ENCODE assay signal across 8 cellular contexts in the genomic region with DNA sequence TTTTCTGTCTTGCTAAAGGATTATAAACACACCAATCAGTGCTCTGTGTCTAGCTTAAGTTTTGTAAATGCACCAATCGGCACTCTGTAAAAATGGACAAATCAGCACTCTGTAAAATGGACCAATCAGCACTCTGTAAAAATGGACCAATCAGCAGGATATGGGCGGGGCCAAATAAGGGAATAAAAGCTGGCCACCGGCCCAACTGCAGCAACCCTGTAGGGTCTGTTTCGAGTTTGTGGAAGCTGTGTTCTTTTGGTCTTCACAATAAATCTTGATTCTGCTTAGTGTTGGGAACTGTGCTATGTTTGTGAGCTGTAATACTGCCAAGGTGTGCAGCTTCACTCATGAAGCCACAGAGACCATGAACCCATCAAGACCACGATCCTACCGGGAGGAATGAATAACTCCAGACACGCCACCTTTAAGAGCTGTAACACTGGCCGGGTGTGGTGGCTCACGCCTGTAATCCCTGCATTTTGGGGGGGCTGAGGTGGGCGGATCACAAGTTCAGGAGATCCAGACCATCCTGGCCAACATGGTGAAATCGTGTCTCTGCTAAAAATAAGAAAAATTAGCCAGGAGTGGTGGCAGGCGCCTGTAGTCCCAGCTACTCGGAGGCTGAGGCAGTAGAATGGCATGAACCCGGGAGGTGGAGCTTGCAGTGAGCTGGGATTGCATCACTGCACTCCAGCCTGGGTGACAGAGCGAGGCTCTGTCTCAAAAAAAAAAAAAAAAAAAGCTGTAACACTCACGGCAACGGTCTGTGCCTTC.
A peak's percentile ranks its signal among the peaks of the same experiment; 100 is the strongest.
DNase-seq lines count a peak whose midpoint lies in the region; ATAC-seq and TF ChIP-seq lines count a peak whose summit lies in the region.
"Not testable (repeated sequence)": the region's sequence is repeated elsewhere in the genome, so short reads cannot be mapped to it uniquely, and the experiment has no call there.

No MANE protein-coding gene starts in this region.

- TF ChIP-seq POLR2A in esophagus muscularis mucosa (IDR thresholded peaks at IDR 0.05; ENCODE audit: low read depth); uterus (IDR thresholded peaks at IDR 0.05): not testable (repeated sequence)

- not testable (repeated sequence) for DNase-seq in CD4-positive, alpha-beta T cell; T-cell; activated naive CD4-positive, alpha-beta T cell treated with anti-CD3 and anti-CD28 coated beads, Interleukin-2, amount 50 U/mL, for 72 hours (ENCODE audit: low spot score in 2 of 2)
- DNase-seq in KBM-7 (peak; percentile 27), esophagus muscularis mucosa (ENCODE audit: extremely low spot score) (peak; percentile 72), iris pigment epithelial cell (ENCODE audit: low read depth) (peak; percentile 39), posterior vena cava (ENCODE audit: low spot score) (peak; percentile 88), uterus (peak; percentile 53 to 59)

- not testable (repeated sequence) for H3K27me3 Mint-ChIP-seq in CD4-positive, alpha-beta T cell; T-cell

- H3K4me3 Mint-ChIP-seq in CD4-positive, alpha-beta T cell: peak overlapping the region; percentile 45
- H3K4me3 Mint-ChIP-seq in T-cell: peak overlapping the region in 1 of 3 donors; percentile 87

- H3K27ac ChIP-seq in CD4-positive, alpha-beta T cell (ENCODE audit: low read depth, low read length): not testable (repeated sequence)
- peak overlapping the region; percentile 61 to 72 (median 64) for H3K27ac ChIP-seq in esophagus muscularis mucosa (replicated peaks in 1 of 4)
- peak overlapping the region; percentile 54 to 69 for H3K27ac ChIP-seq in uterus

- intact Hi-C loops in CD4-positive, alpha-beta T cell (cut with DNase I, micrococcal nuclease): loop anchor here (5.0 to 10.0 kb wide), 5 partner anchors 40 to 140 kb away; no protein-coding TSS in a partner anchor
- intact Hi-C loops in esophagus muscularis mucosa (cut with DNase I); posterior vena cava (cut with DNase I); uterus (cut with DNase I; ENCODE audit: low total_unique reads): not testable (repeated sequence)

- 79% methylated on average over 17 of the region's 17 CpGs for WGBS in esophagus muscularis mucosa

- POLR2A ChIA-PET in CD4-positive, alpha-beta T cell (lab: Charles Lee): interaction anchor here (1.1 to 2.5 kb wide), 8 partner anchors 10 to 145 kb away, joined by 3 to 24 read pairs (median 10); no protein-coding TSS in a partner anchor
- POLR2A ChIA-PET in T-cell (lab: Charles Lee): interaction anchor here (0.6 to 0.7 kb wide), 3 partner anchors 10 to 1123 kb away, joined by 3 to 5 read pairs (median 3); no protein-coding TSS in a partner anchor

- H3K4me3 ChIP-seq in esophagus muscularis mucosa, uterus: not testable (repeated sequence)

- H3K27me3 ChIP-seq in CD4-positive, alpha-beta T cell (ENCODE audit: control insufficient read depth, insufficient read depth, low read length); esophagus muscularis mucosa; uterus: not testable (repeated sequence)

- H3K4me1 ChIP-seq in esophagus muscularis mucosa: peaks cover 2 to 27% (median 26%) of the 10 kb centered on the region in 4 donors
- H3K4me1 ChIP-seq in uterus: not testable (repeated sequence)

- H3K27ac Mint-ChIP-seq in CD4-positive, alpha-beta T cell: peak overlapping the region; percentile 96
- peak overlapping the region; percentile 98 to 99 for H3K27ac Mint-ChIP-seq in T-cell
- H3K27ac Mint-ChIP-seq in activated naive CD4-positive, alpha-beta T cell treated with anti-CD3 and anti-CD28 coated beads, Interleukin-2, amount 50 U/mL, for 72 hours: peak overlapping the region; percentile 88 to 95

- not testable (repeated sequence) for TF ChIP-seq EP300 in esophagus muscularis mucosa (IDR thresholded peaks at IDR 0.05)

- H3K9me3 Mint-ChIP-seq in CD4-positive, alpha-beta T cell; T-cell: not testable (repeated sequence)
- H3K9me3 Mint-ChIP-seq in activated naive CD4-positive, alpha-beta T cell treated with anti-CD3 and anti-CD28 coated beads, Interleukin-2, amount 50 U/mL, for 72 hours: peaks cover 10 to 12% of the 10 kb centered on the region in 2 donors

- H3K9me3 ChIP-seq in CD4-positive, alpha-beta T cell (ENCODE audit: control insufficient read depth, low read length); esophagus muscularis mucosa; uterus: not testable (repeated sequence)

- not testable (repeated sequence) for H3K36me3 Mint-ChIP-seq in CD4-positive, alpha-beta T cell (ENCODE audit: low read depth); T-cell
- peaks cover 12 to 13% of the 10 kb centered on the region in 2 donors for H3K36me3 Mint-ChIP-seq in activated naive CD4-positive, alpha-beta T cell treated with anti-CD3 and anti-CD28 coated beads, Interleukin-2, amount 50 U/mL, for 72 hours

- ATAC-seq in CD4-positive, alpha-beta T cell (ENCODE audit: poor library complexity); T-cell (replicated peaks in 1 of 4); activated naive CD4-positive, alpha-beta T cell treated with anti-CD3 and anti-CD28 coated beads, Interleukin-2, amount 50 U/mL, for 72 hours: not testable (repeated sequence)

- CTCF ChIA-PET in CD4-positive, alpha-beta T cell (lab: Charles Lee): interaction anchor here (1.5 kb wide), 1 partner anchor 10 kb away, joined by 3 read pairs; no protein-coding TSS in a partner anchor
- CTCF ChIA-PET in T-cell (lab: Charles Lee): interaction anchor here (0.6 to 1.8 kb wide), 4 partner anchors 119 to 1146 kb away, joined by 3 to 7 read pairs (median 4); no protein-coding TSS in a partner anchor

- H3K36me3 ChIP-seq in esophagus muscularis mucosa, uterus: not testable (repeated sequence)

- not testable (repeated sequence) for TF ChIP-seq CTCF in CD4-positive, alpha-beta T cell (IDR thresholded peaks at IDR 0.05); esophagus muscularis mucosa (IDR thresholded peaks at IDR 0.05); uterus (IDR thresholded peaks at IDR 0.05)

- peaks cover 38% of the 10 kb centered on the region for H3K4me1 Mint-ChIP-seq in CD4-positive, alpha-beta T cell (ENCODE audit: low read depth)
- H3K4me1 Mint-ChIP-seq in T-cell: peaks cover 28 to 35% (median 29%) of the 10 kb centered on the region in 3 donors

- in situ Hi-C loops in KBM-7 (cut with MboI; ENCODE audit: low pct_unique_long_range_greater_than_20kb, low sequenced_read_pairs): not testable (repeated sequence)
